In the genomic region with DNA sequence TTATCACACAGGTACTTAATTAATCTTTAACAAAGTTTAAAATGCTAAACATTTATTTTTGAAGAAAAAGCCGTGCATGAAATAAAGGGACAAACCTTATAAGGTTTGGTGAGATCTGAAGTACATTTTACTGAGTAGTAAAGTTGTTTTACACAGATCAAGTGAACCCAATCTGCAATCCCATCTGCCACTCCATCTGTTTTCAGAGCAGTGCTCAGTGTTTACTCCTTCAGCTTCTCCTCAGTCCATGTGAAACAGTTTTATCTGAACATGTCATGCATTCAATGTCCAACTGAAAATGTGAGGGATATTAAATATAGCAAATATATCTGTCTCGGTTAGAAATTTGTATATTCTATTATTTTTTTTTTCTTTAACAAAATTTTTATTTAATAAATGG, we compare ENCODE assay signal across 25 cellular contexts.
DNase-seq lines count a peak whose midpoint lies in the region; ATAC-seq and TF ChIP-seq lines count a peak whose summit lies in the region.
"Had no signal": no experiment of that assay in that cellular context is flagged by ENCODE, and none has a peak within 500 bp of the region (broad histone marks: within the 10 kb centered on the region; RNA-seq: fewer than 3 reads in every experiment).

No MANE protein-coding gene starts in this region.

- no peaks in the 10 kb centered on the region for H3K4me1 ChIP-seq in thyroid gland
- H3K4me1 ChIP-seq: heart left ventricle, parathyroid adenoma, tibial nerve had no signal

- DNase-seq in NCI-H1694 (lab: John Stamatoyannopoulos, UW), result peak; percentile 92
- peak; percentile 98 for DNase-seq in NCI-H82 (lab: John Stamatoyannopoulos, UW)
- peak; percentile 65 to 96 for DNase-seq in cerebellar nuclear complex (lab: John Stamatoyannopoulos, UW)
- DNase-seq in NCI-H345 treated with DMSO at 0.1 percent for 48 hours (lab: John Stamatoyannopoulos, UW; ENCODE audit: unreplicated experiment), result no peak
- DNase-seq in activated naive CD4-positive, alpha-beta T cell treated with Interleukin-2 at 50 U/mL for 16 hours, result no peak
- no peak for DNase-seq in thyroid gland
- DNase-seq: activated CD4-positive, alpha-beta T cell treated with anti-CD3 and anti-CD28 coated beads, Interleukin-2, amount 50 U/mL, for 48 hours; activated T-cell treated with anti-CD3 and anti-CD28 coated beads, Interleukin-2, amount 50 U/mL, for 72 hours; central memory CD4-positive, alpha-beta T cell; dermis blood vessel endothelial cell; endodermal cell; foreskin fibroblast; heart left ventricle; NCI-H1048; NCI-H1930; NCI-H2227 treated with DMSO at 0.1 percent for 48 hours; right cardiac atrium; SK-N-SH; stimulated activated CD4-positive, alpha-beta T cell treated with anti-CD3 and anti-CD28 coated beads, Interleukin-2, amount 100 ng/mL, for 24 hours had no signal

- TF ChIP-seq CTCF in thyroid gland (IDR thresholded peaks at IDR 0.05), result no peak

- no peak for ATAC-seq in GM18498 (IDR thresholded peaks at IDR 0.05; ENCODE audit: unreplicated experiment)
- ATAC-seq: activated CD4-positive, CD25-positive, alpha-beta regulatory T cell treated with anti-CD3 and anti-CD28 coated beads, Interleukin-2, amount 50 U/mL, for 24 hours; activated T-cell treated with anti-CD3 and anti-CD28 coated beads, Interleukin-2, amount 50 U/mL, for 72 hours; esophagus mucosa; heart left ventricle; right cardiac atrium had no signal

- H3K27ac ChIP-seq in thyroid gland, result no peak overlapping the region
- H3K27ac ChIP-seq: C4-2B, heart left ventricle, parathyroid adenoma, tibial nerve had no signal

- H3K27me3 ChIP-seq in thyroid gland, result no peaks in the 10 kb centered on the region
- H3K27me3 ChIP-seq: heart left ventricle, tibial nerve had no signal

- no peak overlapping the region for H3K4me3 ChIP-seq in thyroid gland (replicated peaks in 1 of 3)
- H3K4me3 ChIP-seq: heart left ventricle, tibial nerve had no signal

- H3K36me3 ChIP-seq in thyroid gland, result no peaks in the 10 kb centered on the region

- TF ChIP-seq POLR2A in thyroid gland (IDR thresholded peaks at IDR 0.05), result no peak

- H3K9me3 ChIP-seq in thyroid gland, result no peaks in the 10 kb centered on the region
- H3K9me3 ChIP-seq: heart left ventricle, SK-N-SH, tibial nerve had no signal

- 86 to 88% methylated on average over 2 of the region's 2 CpGs for WGBS in thyroid gland, 2 donors

- intact Hi-C loops in thyroid gland (cut with DNase I), result no loop called here

Comparison
In these comparisons a context has a peak if more than half of its experiments do, and no peak if none do; other contexts are left out.
1. DNase-seq: peak in NCI-H1694 (single experiment), NCI-H82 (single experiment) and cerebellar nuclear complex (2 of 2); none in NCI-H345 treated with DMSO at 0.1 percent for 48 hours (single experiment), activated naive CD4-positive, alpha-beta T cell treated with Interleukin-2 at 50 U/mL for 16 hours (single experiment) and thyroid gland (0 of 2).